8 cellular contexts compared by ENCODE assay signal in genomic region chr17:66191607-66192377, GRCh38. TPM values are rescaled to one million over a fixed set of nuclear protein-coding genes. Genes with fewer than 3 reads are reported as not detected.
DNase-seq lines count a peak whose midpoint lies in the region; ATAC-seq and TF ChIP-seq lines count a peak whose summit lies in the region.

TSS of gene CEP112 (minus strand) at chr17:66192133.

- H3K27ac ChIP-seq in prostate gland (peak within 1 kb of the TSS; percentile 75 to 77), upper lobe of right lung (peak within 1 kb of the TSS; percentile 82)

- no peaks in the 10 kb centered on the region for H3K27me3 ChIP-seq in prostate gland (replicated peaks; ENCODE audit: insufficient read depth)
- no peaks in the 10 kb centered on the region for H3K27me3 ChIP-seq in upper lobe of right lung

- ATAC-seq in left ventricle myocardium superior (peak; percentile 94), upper lobe of right lung (peak; percentile 92)

- H3K4me1 ChIP-seq in prostate gland (replicated peaks) (peaks cover 6% of the 10 kb centered on the region), upper lobe of right lung (peaks cover 11% of the 10 kb centered on the region)

- H3K4me3 ChIP-seq in prostate gland (peak within 1 kb of the TSS; percentile 49 to 67), upper lobe of right lung (peak within 1 kb of the TSS; percentile 75)

- peak; percentile 30 for TF ChIP-seq POLR2A in prostate gland (IDR thresholded peaks at IDR 0.05)

- under 1% methylated on average over 81 of the region's 81 CpGs for WGBS in prostate gland

- DNase-seq in DMS114 treated with DMSO at 0.1 percent for 48 hours (lab: John Stamatoyannopoulos, UW; ENCODE audit: unreplicated experiment), result peak; percentile 32
- peak; percentile 59 for DNase-seq in HCEC 1CT
- peak; percentile 89 for DNase-seq in NCI-H1092 (lab: John Stamatoyannopoulos, UW)
- peak; percentile 80 for DNase-seq in T follicular helper cell (ENCODE audit: low read depth)
- peak; percentile 56 for DNase-seq in amniotic epithelial cell (ENCODE audit: low read depth)
- peak; percentile 88 for DNase-seq in left ventricle myocardium superior
- peak; percentile 45 for DNase-seq in prostate gland (ENCODE audit: low spot score)
- DNase-seq in upper lobe of right lung, result peak; percentile 89

- H3K36me3 ChIP-seq in prostate gland, result no peaks in the 10 kb centered on the region
- H3K36me3 ChIP-seq in upper lobe of right lung, result no peaks in the 10 kb centered on the region

- TF ChIP-seq CTCF in prostate gland (IDR thresholded peaks at IDR 0.05), result peak in 3 of 4 experiments; percentile 12 to 17 (median 15)
- no peak for TF ChIP-seq CTCF in upper lobe of right lung (IDR thresholded peaks at IDR 0.05)

- intact Hi-C loops in left ventricle myocardium superior (cut with micrococcal nuclease) (no loop called here), prostate gland (cut with DNase I) (no loop called here), upper lobe of right lung (cut with DNase I) (no loop called here)

- H3K9me3 ChIP-seq in prostate gland, result no peaks in the 10 kb centered on the region
- H3K9me3 ChIP-seq in upper lobe of right lung, result no peaks in the 10 kb centered on the region

RNA-seq across cellular contexts. Expression of gene CEP112, which starts in this region (rescaled TPM):
- total RNA-seq in left ventricle myocardium superior (13.6 TPM), prostate gland (10 to 100 TPM in 1 of 2 donors, 1 to 10 TPM in 1; 2.3 to 22.8 TPM), upper lobe of right lung (32.9 TPM)

Comparison
In these comparisons a context has a peak if more than half of its experiments do, and no peak if none do; other contexts are left out.
1. Peak in every context shown above with its lines: DNase-seq, ATAC-seq, H3K4me3 ChIP-seq and H3K27ac ChIP-seq.
2. DNase-seq: peak in every context shown above with its lines; median percentile 89 in NCI-H1092; 89 in upper lobe of right lung; 88 in left ventricle myocardium superior; 80 in T follicular helper cell; 59 in HCEC 1CT; 56 in amniotic epithelial cell; 45 in prostate gland; 32 in DMS114 treated with DMSO at 0.1 percent for 48 hours.